In genomic region chr3:51718547-51719412, GRCh38 we compare ENCODE assay signal across 1 cellular context.
TF ChIP-seq lines count a peak whose summit lies in the region.

No MANE protein-coding gene starts in this region.

TF ChIP-seq in HepG2, 621 proteins besides CTCF, POLR2A, EP300 and RAD21 (continued from another document):
- TF ChIP-seq GRHL1 (CRISPR knock-in tag; conservative IDR thresholded peaks at IDR 0.05), result no peak
- no peak for TF ChIP-seq DRAP1 (CRISPR knock-in tag; IDR thresholded peaks at IDR 0.05)
- TF ChIP-seq KMT2A (CRISPR knock-in tag; IDR thresholded peaks at IDR 0.05), result no peak
- TF ChIP-seq FOXJ3 (CRISPR knock-in tag; IDR thresholded peaks at IDR 0.05; ENCODE audit: borderline replicate concordance), result peak; percentile 28; the same call in 1 of the 2 replicates
- 0 out of 2 replicates have a peak, but pooled peaks have one; percentile 32 for TF ChIP-seq ZMYM3 (CRISPR knock-in tag; IDR thresholded peaks at IDR 0.05)
- no peak for TF ChIP-seq ZNF282 (IDR thresholded peaks at IDR 0.05; ENCODE audit: partially characterized antibody)
- TF ChIP-seq ARHGAP35 (CRISPR knock-in tag; IDR thresholded peaks at IDR 0.05; ENCODE audit: borderline replicate concordance), result no peak
- TF ChIP-seq, protein P1, sequence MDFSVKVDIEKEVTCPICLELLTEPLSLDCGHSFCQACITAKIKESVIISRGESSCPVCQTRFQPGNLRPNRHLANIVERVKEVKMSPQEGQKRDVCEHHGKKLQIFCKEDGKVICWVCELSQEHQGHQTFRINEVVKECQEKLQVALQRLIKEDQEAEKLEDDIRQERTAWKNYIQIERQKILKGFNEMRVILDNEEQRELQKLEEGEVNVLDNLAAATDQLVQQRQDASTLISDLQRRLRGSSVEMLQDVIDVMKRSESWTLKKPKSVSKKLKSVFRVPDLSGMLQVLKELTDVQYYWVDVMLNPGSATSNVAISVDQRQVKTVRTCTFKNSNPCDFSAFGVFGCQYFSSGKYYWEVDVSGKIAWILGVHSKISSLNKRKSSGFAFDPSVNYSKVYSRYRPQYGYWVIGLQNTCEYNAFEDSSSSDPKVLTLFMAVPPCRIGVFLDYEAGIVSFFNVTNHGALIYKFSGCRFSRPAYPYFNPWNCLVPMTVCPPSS (IDR thresholded peaks at IDR 0.05), result no peak
- peak; percentile 61 for TF ChIP-seq HNF4A (CRISPR knock-in tag; IDR thresholded peaks at IDR 0.05)
- no peak for TF ChIP-seq MXD1 (CRISPR knock-in tag; IDR thresholded peaks at IDR 0.05)
- TF ChIP-seq ZNF556 (CRISPR knock-in tag; IDR thresholded peaks at IDR 0.05; ENCODE audit: borderline replicate concordance), result no peak
- no peak for TF ChIP-seq ZBTB3 (CRISPR knock-in tag; IDR thresholded peaks at IDR 0.05; ENCODE audit: borderline replicate concordance, low read depth)
- TF ChIP-seq ZNF580 (CRISPR knock-in tag; IDR thresholded peaks at IDR 0.05; ENCODE audit: borderline replicate concordance, low read depth), result no peak
- no peak for TF ChIP-seq CBX5 (CRISPR knock-in tag; IDR thresholded peaks at IDR 0.05; ENCODE audit: borderline replicate concordance)
- TF ChIP-seq, protein P2, sequence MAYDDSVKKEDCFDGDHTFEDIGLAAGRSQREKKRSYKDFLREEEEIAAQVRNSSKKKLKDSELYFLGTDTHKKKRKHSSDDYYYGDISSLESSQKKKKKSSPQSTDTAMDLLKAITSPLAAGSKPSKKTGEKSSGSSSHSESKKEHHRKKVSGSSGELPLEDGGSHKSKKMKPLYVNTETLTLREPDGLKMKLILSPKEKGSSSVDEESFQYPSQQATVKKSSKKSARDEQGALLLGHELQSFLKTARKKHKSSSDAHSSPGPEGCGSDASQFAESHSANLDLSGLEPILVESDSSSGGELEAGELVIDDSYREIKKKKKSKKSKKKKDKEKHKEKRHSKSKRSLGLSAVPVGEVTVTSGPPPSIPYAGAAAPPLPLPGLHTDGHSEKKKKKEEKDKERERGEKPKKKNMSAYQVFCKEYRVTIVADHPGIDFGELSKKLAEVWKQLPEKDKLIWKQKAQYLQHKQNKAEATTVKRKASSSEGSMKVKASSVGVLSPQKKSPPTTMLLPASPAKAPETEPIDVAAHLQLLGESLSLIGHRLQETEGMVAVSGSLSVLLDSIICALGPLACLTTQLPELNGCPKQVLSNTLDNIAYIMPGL (CRISPR knock-in tag; IDR thresholded peaks at IDR 0.05; ENCODE audit: borderline replicate concordance in 1 of 2, low read depth in 1 of 2), result peak; percentile 67 to 84; a peak in 3 of 4 replicates
- TF ChIP-seq KAT7 (CRISPR knock-in tag; IDR thresholded peaks at IDR 0.05; ENCODE audit: borderline replicate concordance), result no peak
- TF ChIP-seq NKX3-1 (CRISPR knock-in tag; IDR thresholded peaks at IDR 0.05), result no peak
- peak; percentile 47 for TF ChIP-seq ZNF687 (CRISPR knock-in tag; IDR thresholded peaks at IDR 0.05)
- TF ChIP-seq E2F1 (CRISPR knock-in tag; IDR thresholded peaks at IDR 0.05), result no peak
- TF ChIP-seq, protein P3, sequence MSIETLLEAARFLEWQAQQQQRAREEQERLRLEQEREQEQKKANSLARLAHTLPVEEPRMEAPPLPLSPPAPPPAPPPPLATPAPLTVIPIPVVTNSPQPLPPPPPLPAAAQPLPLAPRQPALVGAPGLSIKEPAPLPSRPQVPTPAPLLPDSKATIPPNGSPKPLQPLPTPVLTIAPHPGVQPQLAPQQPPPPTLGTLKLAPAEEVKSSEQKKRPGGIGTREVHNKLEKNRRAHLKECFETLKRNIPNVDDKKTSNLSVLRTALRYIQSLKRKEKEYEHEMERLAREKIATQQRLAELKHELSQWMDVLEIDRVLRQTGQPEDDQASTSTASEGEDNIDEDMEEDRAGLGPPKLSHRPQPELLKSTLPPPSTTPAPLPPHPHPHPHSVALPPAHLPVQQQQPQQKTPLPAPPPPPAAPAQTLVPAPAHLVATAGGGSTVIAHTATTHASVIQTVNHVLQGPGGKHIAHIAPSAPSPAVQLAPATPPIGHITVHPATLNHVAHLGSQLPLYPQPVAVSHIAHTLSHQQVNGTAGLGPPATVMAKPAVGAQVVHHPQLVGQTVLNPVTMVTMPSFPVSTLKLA (IDR thresholded peaks at IDR 0.05), result no peak
- no peak for TF ChIP-seq ZNF747 (CRISPR knock-in tag; IDR thresholded peaks at IDR 0.05; ENCODE audit: borderline replicate concordance)
- TF ChIP-seq, protein P4, sequence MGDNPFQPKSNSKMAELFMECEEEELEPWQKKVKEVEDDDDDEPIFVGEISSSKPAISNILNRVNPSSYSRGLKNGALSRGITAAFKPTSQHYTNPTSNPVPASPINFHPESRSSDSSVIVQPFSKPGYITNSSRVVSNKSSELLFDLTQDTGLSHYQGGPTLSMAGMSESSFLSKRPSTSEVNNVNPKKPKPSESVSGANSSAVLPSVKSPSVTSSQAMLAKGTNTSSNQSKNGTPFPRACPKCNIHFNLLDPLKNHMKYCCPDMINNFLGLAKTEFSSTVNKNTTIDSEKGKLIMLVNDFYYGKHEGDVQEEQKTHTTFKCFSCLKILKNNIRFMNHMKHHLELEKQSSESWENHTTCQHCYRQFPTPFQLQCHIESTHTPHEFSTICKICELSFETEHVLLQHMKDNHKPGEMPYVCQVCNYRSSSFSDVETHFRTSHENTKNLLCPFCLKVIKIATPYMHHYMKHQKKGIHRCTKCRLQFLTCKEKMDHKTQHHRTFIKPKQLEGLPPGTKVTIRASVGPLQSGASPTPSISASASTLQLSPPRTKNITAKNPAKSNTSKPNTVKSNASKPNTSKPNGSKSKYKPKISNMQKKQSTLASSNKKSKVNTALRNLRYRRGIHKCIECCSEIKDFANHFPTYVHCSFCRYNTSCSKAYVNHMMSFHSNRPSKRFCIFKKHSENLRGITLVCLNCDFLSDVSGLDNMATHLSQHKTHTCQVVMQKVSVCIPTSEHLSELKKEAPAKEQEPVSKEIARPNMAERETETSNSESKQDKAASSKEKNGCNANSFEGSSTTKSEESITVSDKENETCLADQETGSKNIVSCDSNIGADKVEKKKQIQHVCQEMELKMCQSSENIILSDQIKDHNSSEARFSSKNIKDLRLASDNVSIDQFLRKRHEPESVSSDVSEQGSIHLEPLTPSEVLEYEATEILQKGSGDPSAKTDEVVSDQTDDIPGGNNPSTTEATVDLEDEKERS (CRISPR knock-in tag; IDR thresholded peaks at IDR 0.05), result no peak
- peak; percentile 51; the same call in 1 of the 2 replicates for TF ChIP-seq ZMYM4 (CRISPR knock-in tag; IDR thresholded peaks at IDR 0.05)
TF ChIP-seq in HepG2: peak in this region for 35.
